1 cellular context compared by ENCODE assay signal in genomic region chr14:83827383-83827782, GRCh38.
TF ChIP-seq lines count a peak whose summit lies in the region.

No MANE protein-coding gene starts in this region.

TF ChIP-seq in H1, 55 proteins besides CTCF, POLR2A, EP300 and RAD21 (continued from another document):
- TF ChIP-seq CHD7 (IDR thresholded peaks at IDR 0.05; ENCODE audit: insufficient replicate concordance, low read length) = no peak
